In the genomic region with DNA sequence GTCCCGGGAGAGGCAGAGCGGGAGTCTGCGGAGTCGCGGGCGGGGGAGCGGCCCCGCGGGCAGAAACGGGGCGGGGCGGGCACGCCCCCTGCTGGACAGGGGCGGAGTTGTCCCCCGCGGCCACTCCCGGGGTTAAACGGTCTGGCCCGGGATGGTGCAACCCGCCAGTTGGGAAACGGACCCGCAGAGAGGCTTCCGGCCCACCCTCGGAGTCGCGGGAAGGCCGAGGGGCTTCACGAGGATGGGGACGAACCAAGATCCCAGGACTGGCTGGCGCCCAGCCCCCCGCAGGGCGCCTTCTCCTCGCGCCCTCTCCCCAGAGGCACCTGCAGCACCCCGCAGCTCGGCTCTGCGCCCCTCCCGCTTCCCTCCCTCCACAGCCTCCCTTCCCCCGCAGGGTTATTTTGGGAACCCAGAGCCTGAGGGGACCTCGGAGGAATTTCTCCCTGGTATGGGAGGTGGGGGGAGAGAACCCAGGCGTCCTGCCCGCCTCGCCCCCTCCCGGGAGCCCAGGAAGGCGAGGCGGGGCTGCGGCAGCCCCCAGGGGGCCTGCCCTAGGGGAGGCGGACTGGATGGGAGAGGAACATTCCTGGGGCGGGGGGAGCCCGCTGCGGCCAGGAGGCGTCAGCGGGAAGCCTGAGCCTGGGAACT, we compare ENCODE assay signal across 8 cellular contexts. TPM values are rescaled to one million over a fixed set of nuclear protein-coding genes. Genes with fewer than 3 reads are reported as not detected.
DNase-seq lines count a peak whose midpoint lies in the region; ATAC-seq, FAIRE-seq and TF ChIP-seq lines count a peak whose summit lies in the region.

No MANE protein-coding gene starts in this region.

- H3K36me3 ChIP-seq in K562 (ENCODE audit: control insufficient read depth, insufficient read depth, low read length) (no peaks in the 10 kb centered on the region), iPS-20b (ENCODE audit: insufficient read depth, low read depth, low read length) (no peaks in the 10 kb centered on the region), smooth muscle cell (ENCODE audit: low read depth) (no peaks in the 10 kb centered on the region)

- no peaks in the 10 kb centered on the region for H3K9me1 ChIP-seq in K562 (ENCODE audit: control insufficient read depth, insufficient read depth, low read length)

- H3K4me3 ChIP-seq in K562 (peak overlapping the region; percentile 54), iPS-20b (ENCODE audit: low read length) (peak overlapping the region; percentile 71; the same call in 1 of the 2 replicates), smooth muscle cell (peak overlapping the region; percentile 46)

- no peak; the same call in 1 of the 2 replicates for TF ChIP-seq EP300 in K562 (IDR thresholded peaks at IDR 0.05; ENCODE audit: low read length)

- ATAC-seq in K562 (peak; percentile 73), HG02610 (IDR thresholded peaks at IDR 0.05; ENCODE audit: unreplicated experiment) (no peak)

- H3K27ac ChIP-seq in K562 (ENCODE audit: extremely low read depth, low read depth, low read length) (peak overlapping the region; percentile 42; the same call in 2 of the 3 replicates), iPS-20b (ENCODE audit: low read length) (no peak overlapping the region), smooth muscle cell (ENCODE audit: low read depth) (no peak overlapping the region)

- 3% methylated on average over 13 of the region's 53 CpGs for WGBS in K562 (ENCODE audit: insufficient coverage, low coverage, missing lambda C conversion rate)
- 3% methylated on average over 31 of the region's 53 CpGs for WGBS in smooth muscle cell (ENCODE audit: low lambda C conversion rate)

- H2AFZ ChIP-seq in K562 (ENCODE audit: low read depth, low read length): peak overlapping the region; percentile 95
- no peak overlapping the region for H2AFZ ChIP-seq in smooth muscle cell (ENCODE audit: low read depth)

- no TSS peak for BruUV-seq in K562 (replicated peaks; lab: Mats Ljungman, UMichigan)

- FAIRE-seq in K562 (lab: Jason Lieb, UNC): no peak

- in situ Hi-C loops in K562 (cut with MboI): no loop called here

- H3K4me2 ChIP-seq in K562 (ENCODE audit: insufficient read depth, low read length): peak overlapping the region; percentile 77
- H3K4me2 ChIP-seq in smooth muscle cell: peak overlapping the region; percentile 98

- H3K9ac ChIP-seq in K562 (ENCODE audit: insufficient read depth in 1 of 2, low read depth in 2 of 2, low read length in 2 of 2): peak overlapping the region; percentile 54 to 90; a peak in 3 of 4 replicates
- peak overlapping the region; percentile 65; the same call in 1 of the 2 replicates for H3K9ac ChIP-seq in iPS-20b (ENCODE audit: low read depth, low read length)
- no peak overlapping the region for H3K9ac ChIP-seq in smooth muscle cell (ENCODE audit: low read depth)

- DNase-seq in CMK (ENCODE audit: low read depth) (peak; percentile 56), HK-2 (ENCODE audit: unreplicated experiment) (peak; percentile 61), T-helper 9 cell (peak; percentile 77), K562 (ENCODE audit: extremely low read depth in 1 of 4, low spot score in 3 of 4) (peak; percentile 80 to 94 (median 90)), smooth muscle cell (lab: John Stamatoyannopoulos, UW; ENCODE audit: unreplicated experiment) (peak; percentile 24), inferior parietal cortex (ENCODE audit: extremely low spot score) (no peak)

- no peaks in the 10 kb centered on the region for H3K9me3 ChIP-seq in K562 (replicated peaks; ENCODE audit: control insufficient read depth, insufficient read depth, low read depth, low read length)
- H3K9me3 ChIP-seq in iPS-20b (ENCODE audit: insufficient read depth, low read depth, low read length): no peaks in the 10 kb centered on the region
- no peaks in the 10 kb centered on the region for H3K9me3 ChIP-seq in smooth muscle cell (replicated peaks; ENCODE audit: low read depth)

- H3K79me2 ChIP-seq in K562 (ENCODE audit: control insufficient read depth, insufficient read depth, low read length) (no peaks in the 10 kb centered on the region), smooth muscle cell (ENCODE audit: low read depth) (no peaks in the 10 kb centered on the region)

- POLR2A ChIA-PET in K562 (lab: Yijun Ruan, JAX): interaction anchor here (0.5 to 1.6 kb wide), 11 partner anchors 10 to 757 kb away, joined by 3 to 6 read pairs (median 4); a partner anchor contains a TSS

- intact Hi-C loops in K562 (cut with micrococcal nuclease): loop anchor here (1.0 to 5.0 kb wide), 4 partner anchors 24 to 86 kb away; a partner anchor contains a TSS

- H3F3A ChIP-seq in smooth muscle cell (ENCODE audit: low read depth): no peaks in the 10 kb centered on the region

- no peak for TF ChIP-seq POLR2A in K562 (conservative IDR thresholded peaks at IDR 0.05)

- peak; percentile 73 to 85 (median 81) for TF ChIP-seq CTCF in K562 (IDR thresholded peaks at IDR 0.05 in 2 of 3, conservative IDR thresholded peaks at IDR 0.05 in 1 of 3; ENCODE audit: insufficient read depth in 2 of 3, low read depth in 1 of 3, low read length in 3 of 3)
- peak; percentile 90 for TF ChIP-seq CTCF in smooth muscle cell (IDR thresholded peaks at IDR 0.05; ENCODE audit: borderline replicate concordance, insufficient read depth, poor library complexity, severe bottlenecking)

- TF ChIP-seq RAD21 in K562 (CRISPR knock-in tag; conservative IDR thresholded peaks at IDR 0.05 in 1 of 2, IDR thresholded peaks at IDR 0.05 in 1 of 2): peak; percentile 47 to 51; a peak in 3 of 4 replicates

- H4K20me1 ChIP-seq in K562 (replicated peaks; ENCODE audit: control insufficient read depth, insufficient read depth, low read length): no peaks in the 10 kb centered on the region; the same call in 1 of the 2 replicates
- no peaks in the 10 kb centered on the region for H4K20me1 ChIP-seq in smooth muscle cell (ENCODE audit: low read depth)

- H3K27me3 ChIP-seq in K562 (ENCODE audit: control insufficient read depth in 2 of 2, insufficient read depth in 2 of 2, low read length in 2 of 2) (no peaks in the 10 kb centered on the region; a peak in 1 of 5 replicates), iPS-20b (ENCODE audit: insufficient read depth, low read length) (peaks cover 69% of the 10 kb centered on the region), smooth muscle cell (ENCODE audit: low read depth) (peaks cover 44% of the 10 kb centered on the region)

- CTCF ChIA-PET in K562 (lab: Yijun Ruan, JAX; ENCODE audit: low intra/inter-chr PET ratio): interaction anchor here (0.6 to 1.7 kb wide), 6 partner anchors 24 to 305 kb away, joined by 3 to 13 read pairs (median 4); no protein-coding TSS in a partner anchor

- H3K4me1 ChIP-seq in K562 (replicated peaks in 1 of 2; ENCODE audit: control insufficient read depth in 2 of 2, insufficient read depth in 2 of 2, low read length in 2 of 2) (peaks cover 12 to 71% of the 10 kb centered on the region in 2 experiments; a peak in 3 of 5 replicates), iPS-20b (ENCODE audit: insufficient read depth, low read length) (peaks cover 15% of the 10 kb centered on the region; the same call in 1 of the 2 replicates), smooth muscle cell (ENCODE audit: low read depth) (peaks cover 22% of the 10 kb centered on the region)

RNA-seq across cellular contexts. Expression of a gene that starts 0.9 kb away (rescaled TPM):
- 26.8 and 84.8 TPM in 2 replicates for total RNA-seq in K562 (2011; cell fraction: chromatin; rRNA removed; ENCODE audit: low replicate concordance)
- 33.2 and 45.9 TPM in 2 replicates for total RNA-seq in K562 (2011; cell fraction: nucleolus; rRNA removed)
- total RNA-seq in K562 (2011; cell fraction: nucleoplasm; rRNA removed): 30.1 and 31.5 TPM in 2 replicates
- 10.8 and 12.3 TPM in 2 replicates for total RNA-seq in K562 (2014; rRNA removed)
- 4.2 and 5.3 TPM in 2 replicates for total RNA-seq in K562 (2014; rRNA removed; fragmentation: Illumina TruSeq; extraction: Trizol)
- total RNA-seq in K562 (2015; rRNA removed; fragmentation: Illumina TruSeq; extraction: Trizol): 4.1 and 5.0 TPM in 2 replicates
- 14.6 and 15.8 TPM in 2 replicates for total RNA-seq in K562 (2021)
- polyA plus RNA-seq in K562 (2011; rRNA removed): 15.7 and 16.6 TPM in 2 replicates
- polyA plus RNA-seq in K562 (2011; cell fraction: cytosol; rRNA removed): 13.8 and 38.4 TPM in 2 replicates
- polyA plus RNA-seq in K562 (2011; cell fraction: nucleus; rRNA removed): 53.6 and 109 TPM in 2 replicates
- polyA plus RNA-seq in K562 (2012): 19.5 and 23.1 TPM in 2 replicates
- polyA plus RNA-seq in K562 (2014; fragmentation: Illumina TruSeq; extraction: Trizol): 5.5 and 6.3 TPM in 2 replicates
- 1 to 10 TPM in 1 of 2 experiments, under 1 TPM in 1; 0.87 to 1.1 TPM for polyA plus RNA-seq in K562 (2014; fragmentation: Nextera tagmentation; extraction: Ambion mirVana)
- 15.8 and 22.7 TPM in 2 replicates for polyA plus RNA-seq in K562 (2014; rRNA removed)
- polyA minus RNA-seq in K562 (2011; rRNA and poly(A)+ RNA removed): 3.7 and 10.1 TPM in 2 replicates
- 12.1 and 13.2 TPM in 2 replicates for polyA minus RNA-seq in K562 (2011; cell fraction: cytosol; rRNA and poly(A)+ RNA removed)
- 16.0 and 20.5 TPM in 2 replicates for polyA minus RNA-seq in K562 (2011; cell fraction: nucleus; rRNA and poly(A)+ RNA removed)
- total RNA-seq in smooth muscle cell: 0.40 and 2.9 TPM in 2 replicates
- polyA plus RNA-seq in smooth muscle cell: 0.78 and 3.6 TPM in 2 replicates

RNA-seq across cellular contexts. Expression of a gene that starts 16.7 kb away (rescaled TPM):
- total RNA-seq in K562 (2011; cell fraction: chromatin; rRNA removed; ENCODE audit: low replicate concordance): 3.2 and 8.8 TPM in 2 replicates
- 2.1 and 2.3 TPM in 2 replicates for total RNA-seq in K562 (2011; cell fraction: nucleolus; rRNA removed)
- total RNA-seq in K562 (2011; cell fraction: nucleoplasm; rRNA removed): 2.2 and 2.8 TPM in 2 replicates
- total RNA-seq in K562 (2014; rRNA removed): 0.65 and 1.5 TPM in 2 replicates
- total RNA-seq in K562 (2014; rRNA removed; fragmentation: Illumina TruSeq; extraction: Trizol): 0.29 and 0.32 TPM in 2 replicates
- total RNA-seq in K562 (2015; rRNA removed; fragmentation: Illumina TruSeq; extraction: Trizol): 0.33 and 0.60 TPM in 2 replicates
- total RNA-seq in K562 (2021): 0.69 and 1.2 TPM in 2 replicates
- polyA plus RNA-seq in K562 (2011; rRNA removed): 0.72 and 1.2 TPM in 2 replicates
- 0.59 and 1.3 TPM in 2 replicates for polyA plus RNA-seq in K562 (2011; cell fraction: cytosol; rRNA removed)
- 1.7 and 3.2 TPM in 2 replicates for polyA plus RNA-seq in K562 (2011; cell fraction: nucleus; rRNA removed)
- polyA plus RNA-seq in K562 (2012): 0.68 and 0.82 TPM in 2 replicates
- 0.76 and 0.87 TPM in 2 replicates for polyA plus RNA-seq in K562 (2014; fragmentation: Illumina TruSeq; extraction: Trizol)
- polyA plus RNA-seq in K562 (2014; fragmentation: Nextera tagmentation; extraction: Ambion mirVana): under 1 TPM; 0.07 to 0.11 TPM
- polyA plus RNA-seq in K562 (2014; rRNA removed): 0.55 and 0.68 TPM in 2 replicates
- 0.42 and 0.53 TPM in 2 replicates for polyA minus RNA-seq in K562 (2011; rRNA and poly(A)+ RNA removed)
- polyA minus RNA-seq in K562 (2011; cell fraction: cytosol; rRNA and poly(A)+ RNA removed): 2.1 and 3.9 TPM in 2 replicates
- polyA minus RNA-seq in K562 (2011; cell fraction: nucleus; rRNA and poly(A)+ RNA removed): 0.78 and 2.2 TPM in 2 replicates
- 0.58 and 2.2 TPM in 2 replicates for total RNA-seq in smooth muscle cell
- 1.1 and 2.0 TPM in 2 replicates for polyA plus RNA-seq in smooth muscle cell

RNA-seq across cellular contexts. Expression of a gene that starts 20.1 kb away (rescaled TPM):
- total RNA-seq in K562 (2011; cell fraction: chromatin; rRNA removed; ENCODE audit: low replicate concordance): 0.81 and 1.7 TPM in 2 replicates
- total RNA-seq in K562 (2011; cell fraction: nucleolus; rRNA removed): 2.2 and 2.4 TPM in 2 replicates
- 1.5 and 2.8 TPM in 2 replicates for total RNA-seq in K562 (2011; cell fraction: nucleoplasm; rRNA removed)
- total RNA-seq in K562 (2014; rRNA removed): 0.45 and 0.53 TPM in 2 replicates
- not detected in 2 replicates for total RNA-seq in K562 (2014; rRNA removed; fragmentation: Illumina TruSeq; extraction: Trizol)
- total RNA-seq in K562 (2015; rRNA removed; fragmentation: Illumina TruSeq; extraction: Trizol): 0.11 TPM in 1 of 2 replicates, not detected in the other
- total RNA-seq in K562 (2021): 0.47 and 0.69 TPM in 2 replicates
- 0.15 and 0.18 TPM in 2 replicates for polyA plus RNA-seq in K562 (2011; rRNA removed)
- 0.09 and 1.3 TPM in 2 replicates for polyA plus RNA-seq in K562 (2011; cell fraction: cytosol; rRNA removed)
- polyA plus RNA-seq in K562 (2011; cell fraction: nucleus; rRNA removed): 0.70 and 0.88 TPM in 2 replicates
- 0.33 and 0.36 TPM in 2 replicates for polyA plus RNA-seq in K562 (2012)
- 0.07 and 0.08 TPM in 2 replicates for polyA plus RNA-seq in K562 (2014; fragmentation: Illumina TruSeq; extraction: Trizol)
- not detected for polyA plus RNA-seq in K562 (2014; fragmentation: Nextera tagmentation; extraction: Ambion mirVana)
- 0.12 TPM in 1 of 2 replicates, not detected in the other for polyA plus RNA-seq in K562 (2014; rRNA removed)
- polyA minus RNA-seq in K562 (2011; rRNA and poly(A)+ RNA removed): 0.09 and 0.53 TPM in 2 replicates
- polyA minus RNA-seq in K562 (2011; cell fraction: cytosol; rRNA and poly(A)+ RNA removed): 3.1 TPM in 1 of 2 replicates, not detected in the other
- polyA minus RNA-seq in K562 (2011; cell fraction: nucleus; rRNA and poly(A)+ RNA removed): 1.3 and 1.7 TPM in 2 replicates
- total RNA-seq in smooth muscle cell: 0.13 and 1.4 TPM in 2 replicates
- 1.7 and 2.6 TPM in 2 replicates for polyA plus RNA-seq in smooth muscle cell

RNA-seq across cellular contexts. Expression of a gene that starts 35.3 kb away (rescaled TPM):
- 535 and 698 TPM in 2 replicates for total RNA-seq in K562 (2011; cell fraction: chromatin; rRNA removed; ENCODE audit: low replicate concordance)
- total RNA-seq in K562 (2011; cell fraction: nucleolus; rRNA removed): 252 and 253 TPM in 2 replicates
- total RNA-seq in K562 (2011; cell fraction: nucleoplasm; rRNA removed): 451 and 617 TPM in 2 replicates
- total RNA-seq in K562 (2014; rRNA removed): 141 and 158 TPM in 2 replicates
- 111 and 122 TPM in 2 replicates for total RNA-seq in K562 (2014; rRNA removed; fragmentation: Illumina TruSeq; extraction: Trizol)
- total RNA-seq in K562 (2015; rRNA removed; fragmentation: Illumina TruSeq; extraction: Trizol): 78.3 and 84.0 TPM in 2 replicates
- total RNA-seq in K562 (2021): 295 and 334 TPM in 2 replicates
- polyA plus RNA-seq in K562 (2011; rRNA removed): 64.3 and 88.2 TPM in 2 replicates
- polyA plus RNA-seq in K562 (2011; cell fraction: cytosol; rRNA removed): 38.0 and 43.0 TPM in 2 replicates
- 224 and 275 TPM in 2 replicates for polyA plus RNA-seq in K562 (2011; cell fraction: nucleus; rRNA removed)
- 197 and 225 TPM in 2 replicates for polyA plus RNA-seq in K562 (2012)
- polyA plus RNA-seq in K562 (2014; fragmentation: Illumina TruSeq; extraction: Trizol): 207 and 244 TPM in 2 replicates
- 10 to 100 TPM; 13.1 to 14.0 TPM for polyA plus RNA-seq in K562 (2014; fragmentation: Nextera tagmentation; extraction: Ambion mirVana)
- polyA plus RNA-seq in K562 (2014; rRNA removed): 123 and 131 TPM in 2 replicates
- polyA minus RNA-seq in K562 (2011; rRNA and poly(A)+ RNA removed): 94.0 and 130 TPM in 2 replicates
- polyA minus RNA-seq in K562 (2011; cell fraction: cytosol; rRNA and poly(A)+ RNA removed): 61.7 and 83.6 TPM in 2 replicates
- 141 and 236 TPM in 2 replicates for polyA minus RNA-seq in K562 (2011; cell fraction: nucleus; rRNA and poly(A)+ RNA removed)
- 78.8 and 115 TPM in 2 replicates for total RNA-seq in smooth muscle cell
- polyA plus RNA-seq in smooth muscle cell: 84.2 and 101 TPM in 2 replicates

RNA-seq across cellular contexts. Expression of a gene that starts 59.9 kb away (rescaled TPM):
- 11.3 and 40.1 TPM in 2 replicates for total RNA-seq in K562 (2011; cell fraction: chromatin; rRNA removed; ENCODE audit: low replicate concordance)
- 20.5 and 22.5 TPM in 2 replicates for total RNA-seq in K562 (2011; cell fraction: nucleolus; rRNA removed)
- total RNA-seq in K562 (2011; cell fraction: nucleoplasm; rRNA removed): 7.3 and 11.7 TPM in 2 replicates
- total RNA-seq in K562 (2014; rRNA removed) (9.6 and 13.7 TPM in 2 replicates), K562 (2014; rRNA removed; fragmentation: Illumina TruSeq; extraction: Trizol) (3.4 and 4.9 TPM in 2 replicates), K562 (2015; rRNA removed; fragmentation: Illumina TruSeq; extraction: Trizol) (7.0 and 8.5 TPM in 2 replicates), K562 (2021) (13.9 and 14.5 TPM in 2 replicates), smooth muscle cell (25.9 and 28.9 TPM in 2 replicates)
- polyA plus RNA-seq in K562 (2011; rRNA removed) (7.3 and 11.2 TPM in 2 replicates), K562 (2014; fragmentation: Illumina TruSeq; extraction: Trizol) (8.5 and 12.2 TPM in 2 replicates), K562 (2014; fragmentation: Nextera tagmentation; extraction: Ambion mirVana) (under 1 TPM; 0.13 to 0.39 TPM), K562 (2014; rRNA removed) (10.5 and 11.6 TPM in 2 replicates), smooth muscle cell (20.0 and 23.6 TPM in 2 replicates)
- polyA plus RNA-seq in K562 (2011; cell fraction: cytosol; rRNA removed): 11.2 and 14.4 TPM in 2 replicates
- polyA plus RNA-seq in K562 (2011; cell fraction: nucleus; rRNA removed): 40.2 and 43.0 TPM in 2 replicates
- 9.6 and 14.0 TPM in 2 replicates for polyA plus RNA-seq in K562 (2012)
- 5.1 and 6.7 TPM in 2 replicates for polyA minus RNA-seq in K562 (2011; rRNA and poly(A)+ RNA removed)
- 8.8 and 11.1 TPM in 2 replicates for polyA minus RNA-seq in K562 (2011; cell fraction: cytosol; rRNA and poly(A)+ RNA removed)
- 5.8 and 12.4 TPM in 2 replicates for polyA minus RNA-seq in K562 (2011; cell fraction: nucleus; rRNA and poly(A)+ RNA removed)
